Comparison of ENCODE assay signal across 7 cellular contexts in genomic region chr6:120395330-120395729, GRCh38.
"Had no signal": no experiment of that assay in that cellular context is flagged by ENCODE, and none has a peak within 500 bp of the region (broad histone marks: within the 10 kb centered on the region; RNA-seq: fewer than 3 reads in every experiment).

No MANE protein-coding gene starts in this region.

- H3K9ac ChIP-seq: KMS-11 had no signal

- H3K27ac ChIP-seq: HL-60, KMS-11 had no signal

- H3K4me2 ChIP-seq: KMS-11 had no signal

- DNase-seq: IMR-90, KBM-7, KG1 had no signal

- FAIRE-seq: HTR-8/SVneo, K562 had no signal

- ATAC-seq: K562 had no signal

- H3K4me3 ChIP-seq: K562 had no signal
